Comparison of ENCODE assay signal across 1 cellular context in genomic region chr1:58907398-58907797, GRCh38.
TF ChIP-seq lines count a peak whose summit lies in the region.

No MANE protein-coding gene starts in this region.

TF ChIP-seq in IMR-90, 13 proteins besides CTCF, POLR2A, EP300 and RAD21 (continued from another document):
- TF ChIP-seq USF2 (IDR thresholded peaks at IDR 0.05; ENCODE audit: low read depth, low read length) (no peak), MAZ (IDR thresholded peaks at IDR 0.05; ENCODE audit: borderline replicate concordance, low read depth, low read length) (no peak), CEBPB (IDR thresholded peaks at IDR 0.05; ENCODE audit: low read depth, low read length) (no peak), MAFK (IDR thresholded peaks at IDR 0.05; ENCODE audit: low read depth, low read length) (no peak), FOS (IDR thresholded peaks at IDR 0.05; ENCODE audit: low read depth, low read length) (no peak), NFE2L2 (IDR thresholded peaks at IDR 0.05; ENCODE audit: low read depth, low read length) (no peak), SMC3 (IDR thresholded peaks at IDR 0.05; ENCODE audit: low read depth, low read length) (no peak), CHD1 (IDR thresholded peaks at IDR 0.05; ENCODE audit: low read depth, low read length) (no peak), BHLHE40 (IDR thresholded peaks at IDR 0.05; ENCODE audit: low read depth, low read length) (no peak), RCOR1 (IDR thresholded peaks at IDR 0.05; ENCODE audit: insufficient replicate concordance, low read length) (no peak)
